ENCODE assay signal across 8 cellular contexts in genomic region chr19:50475736-50476223, GRCh38. TPM values are rescaled to one million over a fixed set of nuclear protein-coding genes. Genes with fewer than 3 reads are reported as not detected.
A peak's percentile ranks its signal among the peaks of the same experiment; 100 is the strongest.
DNase-seq lines count a peak whose midpoint lies in the region; ATAC-seq and TF ChIP-seq lines count a peak whose summit lies in the region.

No MANE protein-coding gene starts in this region.

- peak overlapping the region; percentile 78 to 95 (median 82) for H3K27ac ChIP-seq in Peyer's patch

- H3K36me3 ChIP-seq in Peyer's patch (peaks cover 0 to 29% (median 0%) of the 10 kb centered on the region in 3 donors), skeletal muscle satellite cell (ENCODE audit: insufficient read depth, low read length) (peaks cover 10% of the 10 kb centered on the region)

- DNase-seq in Peyer's patch = no peak
- DNase-seq in fibroblast of pulmonary artery (ENCODE audit: low read depth) = no peak
- no peak for DNase-seq in NCI-H748 treated with DMSO at 0.1 percent for 48 hours (lab: John Stamatoyannopoulos, UW)
- DNase-seq in germinal center (ENCODE audit: low spot score) = no peak
- no peak for DNase-seq in HCEC 1CT
- no peak for DNase-seq in left colon

- peak; percentile 11 for ATAC-seq in GM21619 (IDR thresholded peaks at IDR 0.05; ENCODE audit: unreplicated experiment)
- ATAC-seq in left colon = no peak

- H3K4me2 ChIP-seq in skeletal muscle satellite cell (ENCODE audit: low read length) = peak overlapping the region; percentile 91

- H3K27me3 ChIP-seq in Peyer's patch (no peaks in the 10 kb centered on the region), skeletal muscle satellite cell (ENCODE audit: control insufficient read depth, insufficient read depth, low read length) (no peaks in the 10 kb centered on the region)

- TF ChIP-seq CTCF in Peyer's patch (IDR thresholded peaks at IDR 0.05) = no peak
- TF ChIP-seq CTCF in fibroblast of pulmonary artery (IDR thresholded peaks at IDR 0.05; ENCODE audit: low read length, missing control alignments) = no peak

- intact Hi-C loops in left colon (cut with DNase I, micrococcal nuclease) = no loop called here

- H3K4me1 ChIP-seq in Peyer's patch (peaks cover 0 to 16% (median 9%) of the 10 kb centered on the region in 4 donors), skeletal muscle satellite cell (ENCODE audit: control insufficient read depth, insufficient read depth, low read length) (peaks cover 7% of the 10 kb centered on the region)

- H3K4me3 ChIP-seq in Peyer's patch = peak overlapping the region in 3 of 4 donors; percentile 74 to 99 (median 94)
- peak overlapping the region; percentile 10 for H3K4me3 ChIP-seq in fibroblast of pulmonary artery (replicated peaks; ENCODE audit: low read depth, low read length)
- peak overlapping the region; percentile 99 for H3K4me3 ChIP-seq in skeletal muscle satellite cell (ENCODE audit: low read length)

- TF ChIP-seq POLR2A in Peyer's patch (IDR thresholded peaks at IDR 0.05) = no peak

- no peak overlapping the region for H3K9ac ChIP-seq in skeletal muscle satellite cell (ENCODE audit: low read depth, low read length)

- H3K9me3 ChIP-seq in Peyer's patch (no peaks in the 10 kb centered on the region), skeletal muscle satellite cell (replicated peaks; ENCODE audit: low read length) (no peaks in the 10 kb centered on the region)

RNA-seq across cellular contexts. Expression of gene EMC10, which starts 0.5 kb away (rescaled TPM):
- total RNA-seq in Peyer's patch (100 to 1,000 TPM in 3 of 4 donors, 10 to 100 TPM in 1; 63.5 to 134 (median 117) TPM), left colon (100 to 1,000 TPM; 125 to 132 TPM)
- 42.8 and 46.9 TPM in 2 replicates for total RNA-seq in skeletal muscle satellite cell (2012; rRNA removed)

RNA-seq across cellular contexts. Expression of gene GARIN5A, which starts 0.9 kb away (rescaled TPM):
- total RNA-seq in Peyer's patch (1 to 10 TPM in 2 of 4 donors, not detected in 2; 2.0 to 2.5 TPM), left colon (1 to 10 TPM; 1.5 to 3.1 TPM)
- under 0.01 and 0.25 TPM in 2 replicates for total RNA-seq in skeletal muscle satellite cell (2012; rRNA removed)

RNA-seq across cellular contexts. Expression of gene JOSD2, which starts 35.2 kb away (rescaled TPM):
- total RNA-seq in Peyer's patch (10 to 100 TPM; 10.7 to 41.3 (median 26.6) TPM), left colon (10 to 100 TPM; 32.7 to 35.6 TPM)
- 50.2 and 50.4 TPM in 2 replicates for total RNA-seq in skeletal muscle satellite cell (2012; rRNA removed)

RNA-seq across cellular contexts. Expression of gene ASPDH, which starts 37.9 kb away (rescaled TPM):
- total RNA-seq in Peyer's patch (10 to 100 TPM in 1 of 4 donors, 1 to 10 TPM in 2, not detected in 1; 1.6 to 31.9 (median 4.5) TPM), left colon (not detected)
- not detected in 2 replicates for total RNA-seq in skeletal muscle satellite cell (2012; rRNA removed)

RNA-seq across cellular contexts. Expression of gene MYBPC2, which starts 43.1 kb away (rescaled TPM):
- total RNA-seq in Peyer's patch (not detected), left colon (under 1 TPM in 1 of 2 donors, not detected in 1; 0.06 TPM)
- total RNA-seq in skeletal muscle satellite cell (2012; rRNA removed) = 1.7 TPM in 1 of 2 replicates, not detected in the other

Comparison
In these comparisons a context has a peak if more than half of its experiments do, and no peak if none do; other contexts are left out.
1. H3K4me3 ChIP-seq: peak in every context shown above with its lines; median percentile 99 in skeletal muscle satellite cell; 94 in Peyer's patch; 10 in fibroblast of pulmonary artery.